Comparison of ENCODE assay signal across 22 cellular contexts in the genomic region with DNA sequence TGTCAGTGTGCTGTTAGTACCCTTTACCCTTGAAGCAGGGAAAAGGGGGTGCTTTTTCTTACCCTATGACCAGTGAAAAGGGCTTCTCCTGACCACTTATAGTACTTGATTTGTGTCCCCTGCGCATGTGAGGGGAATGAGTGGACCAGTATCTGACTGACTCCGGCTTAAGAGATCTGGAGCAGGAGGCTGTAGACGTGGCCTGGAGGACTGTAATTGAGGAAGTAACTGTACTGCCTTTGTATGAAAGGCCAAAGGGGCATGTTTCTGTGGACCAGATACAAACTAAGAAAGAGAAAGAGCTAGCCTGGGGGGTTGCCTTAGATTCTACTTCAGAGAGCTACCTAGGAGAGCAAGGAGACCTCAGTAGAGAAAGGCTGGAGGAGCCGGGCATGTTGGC.
DNase-seq lines count a peak whose midpoint lies in the region; ATAC-seq, FAIRE-seq and TF ChIP-seq lines count a peak whose summit lies in the region.
"Had no signal": no experiment of that assay in that cellular context is flagged by ENCODE, and none has a peak within 500 bp of the region (broad histone marks: within the 10 kb centered on the region; RNA-seq: fewer than 3 reads in every experiment).

No MANE protein-coding gene starts in this region.

- H3K27me3 ChIP-seq in Caco-2 (replicated peaks; ENCODE audit: control insufficient read depth, insufficient read depth, low read length), result no peaks in the 10 kb centered on the region
- no peaks in the 10 kb centered on the region for H3K27me3 ChIP-seq in K562 (ENCODE audit: control insufficient read depth in 2 of 2, insufficient read depth in 2 of 2, low read length in 2 of 2)
- H3K27me3 ChIP-seq in neural progenitor cell, result no peaks in the 10 kb centered on the region
- H3K27me3 ChIP-seq: brain microvascular endothelial cell, SJCRH30, vagina had no signal

- H3K36me3 Mint-ChIP-seq in Caco-2 (ENCODE audit: insufficient read depth, unreplicated experiment), result no peaks in the 10 kb centered on the region
- H3K36me3 Mint-ChIP-seq in neural progenitor cell, result no peaks in the 10 kb centered on the region
- H3K36me3 Mint-ChIP-seq: activated naive CD8-positive, alpha-beta T cell treated with anti-CD3 and anti-CD28 coated beads, Interleukin-2, amount 10 ng/mL, durations not matched to agents 7 days and 5 days had no signal

- TF ChIP-seq RAD21 in K562 (CRISPR knock-in tag; conservative IDR thresholded peaks at IDR 0.05 in 1 of 2, IDR thresholded peaks at IDR 0.05 in 1 of 2), result no peak

- BruUV-seq in Caco-2 (replicated peaks; lab: Mats Ljungman, UMichigan) (no TSS peak), K562 (replicated peaks; lab: Mats Ljungman, UMichigan) (no TSS peak)

- H3K4me3 Mint-ChIP-seq in Caco-2 (ENCODE audit: unreplicated experiment) (no peak overlapping the region), neural progenitor cell (no peak overlapping the region)
- H3K4me3 Mint-ChIP-seq: activated naive CD8-positive, alpha-beta T cell treated with anti-CD3 and anti-CD28 coated beads, Interleukin-2, amount 10 ng/mL, durations not matched to agents 7 days and 5 days; CD4-positive, alpha-beta T cell; naive thymus-derived CD4-positive, alpha-beta T cell had no signal

- in situ Hi-C loops in K562 (cut with MboI), result no loop called here
- in situ Hi-C loops in G401 (cut with HindIII; ENCODE audit: low sequenced_read_pairs), result no loop called here

- peak overlapping the region; percentile 67; the same call in 2 of the 3 replicates for H3K27ac ChIP-seq in K562 (ENCODE audit: extremely low read depth, low read depth, low read length)
- no peak overlapping the region for H3K27ac ChIP-seq in neural progenitor cell
- H3K27ac ChIP-seq: brain microvascular endothelial cell, HL-60, SJCRH30, vagina had no signal

- POLR2A ChIA-PET in Caco-2 (lab: Charles Lee), result no interaction called here
- POLR2A ChIA-PET in K562 (lab: Yijun Ruan, JAX), result no interaction called here

- CTCF ChIA-PET in Caco-2 (lab: Charles Lee) (no interaction called here), K562 (lab: Yijun Ruan, JAX; ENCODE audit: low intra/inter-chr PET ratio) (no interaction called here)

- intact Hi-C loops in Caco-2 (cut with micrococcal nuclease; ENCODE audit: unreplicated experiment), result loop anchor here (2.0 kb wide), 1 partner anchor 72 kb away; no protein-coding TSS in a partner anchor
- intact Hi-C loops in K562 (cut with micrococcal nuclease), result no loop called here

- no peaks in the 10 kb centered on the region for H3K27me3 Mint-ChIP-seq in Caco-2 (ENCODE audit: insufficient read depth, unreplicated experiment)
- peaks cover 9% of the 10 kb centered on the region for H3K27me3 Mint-ChIP-seq in neural progenitor cell (ENCODE audit: insufficient read depth, low read depth)
- H3K27me3 Mint-ChIP-seq: activated naive CD8-positive, alpha-beta T cell treated with anti-CD3 and anti-CD28 coated beads, Interleukin-2, amount 10 ng/mL, durations not matched to agents 7 days and 5 days; CD4-positive, alpha-beta T cell; naive thymus-derived CD4-positive, alpha-beta T cell had no signal

- H3K9me3 ChIP-seq in Caco-2 (no peaks in the 10 kb centered on the region), K562 (replicated peaks; ENCODE audit: control insufficient read depth, insufficient read depth, low read depth, low read length) (no peaks in the 10 kb centered on the region), neural progenitor cell (ENCODE audit: low read depth) (no peaks in the 10 kb centered on the region)
- H3K9me3 ChIP-seq: SJCRH30, vagina had no signal

- peaks cover 46% of the 10 kb centered on the region for H3K4me1 ChIP-seq in Caco-2
- peaks cover 0 to 19% of the 10 kb centered on the region in 2 experiments; a peak in 4 of 5 replicates for H3K4me1 ChIP-seq in K562 (replicated peaks in 1 of 2; ENCODE audit: control insufficient read depth in 2 of 2, insufficient read depth in 2 of 2, low read length in 2 of 2)
- peaks cover 8% of the 10 kb centered on the region for H3K4me1 ChIP-seq in neural progenitor cell

- H3K9me1 ChIP-seq in K562 (ENCODE audit: control insufficient read depth, insufficient read depth, low read length), result no peaks in the 10 kb centered on the region

- FAIRE-seq in K562 (lab: Jason Lieb, UNC), result no peak
- FAIRE-seq: colon, keratinocyte had no signal

- peak; percentile 37 for ATAC-seq in K562
- ATAC-seq: naive thymus-derived CD4-positive, alpha-beta T cell had no signal

- TF ChIP-seq CTCF in Caco-2 (IDR thresholded peaks at IDR 0.05; ENCODE audit: insufficient read depth in 1 of 2, low read depth in 1 of 2, low read length in 1 of 2, severe bottlenecking in 1 of 2, unreplicated experiment in 1 of 2), result no peak
- no peak for TF ChIP-seq CTCF in K562 (IDR thresholded peaks at IDR 0.05 in 2 of 3, conservative IDR thresholded peaks at IDR 0.05 in 1 of 3; ENCODE audit: insufficient read depth in 2 of 3, low read depth in 1 of 3, low read length in 3 of 3)
- no peak for TF ChIP-seq CTCF in neural progenitor cell (IDR thresholded peaks at IDR 0.05)

- H3K36me3 ChIP-seq in Caco-2 (ENCODE audit: control insufficient read depth, insufficient read depth, low read length), result no peaks in the 10 kb centered on the region
- no peaks in the 10 kb centered on the region for H3K36me3 ChIP-seq in K562 (ENCODE audit: control insufficient read depth, insufficient read depth, low read length)
- H3K36me3 ChIP-seq in neural progenitor cell, result no peaks in the 10 kb centered on the region
- H3K36me3 ChIP-seq: brain microvascular endothelial cell, SJCRH30, vagina had no signal

- H3K4me1 Mint-ChIP-seq in Caco-2 (ENCODE audit: low read depth, unreplicated experiment) (peaks cover 21% of the 10 kb centered on the region), neural progenitor cell (peaks cover 33% of the 10 kb centered on the region)

- no peaks in the 10 kb centered on the region for H4K20me1 ChIP-seq in K562 (replicated peaks; ENCODE audit: control insufficient read depth, insufficient read depth, low read length)
- no peaks in the 10 kb centered on the region for H4K20me1 ChIP-seq in neural progenitor cell (ENCODE audit: low read depth)

- no peak for TF ChIP-seq EP300 in K562 (IDR thresholded peaks at IDR 0.05; ENCODE audit: low read length)

- H3F3A ChIP-seq in neural progenitor cell (ENCODE audit: low read depth), result no peaks in the 10 kb centered on the region

- no peak for TF ChIP-seq POLR2A in K562 (conservative IDR thresholded peaks at IDR 0.05)

- H3K27ac Mint-ChIP-seq in Caco-2 (ENCODE audit: unreplicated experiment), result peak overlapping the region; percentile 55
- peak overlapping the region; percentile 92 for H3K27ac Mint-ChIP-seq in neural progenitor cell
- H3K27ac Mint-ChIP-seq: activated naive CD8-positive, alpha-beta T cell treated with anti-CD3 and anti-CD28 coated beads, Interleukin-2, amount 10 ng/mL, durations not matched to agents 7 days and 5 days; activated T-helper 2 cell treated with anti-CD3 and anti-CD28 coated beads, Interferon-gamma antibody, Interleukin-2, Interleukin-4, amounts not matched to agents 10 μg/mL and 5 μg/mL and 100 μg/mL, durations not matched to agents 14 hours and 24 hours and 36 hours; CD4-positive, alpha-beta T cell; naive thymus-derived CD4-positive, alpha-beta T cell had no signal

- WGBS in K562 (ENCODE audit: insufficient coverage, low coverage, missing lambda C conversion rate), result 35% methylated on average over 4 of the region's 4 CpGs

- H2AFZ ChIP-seq in K562 (ENCODE audit: low read depth, low read length), result peak overlapping the region; percentile 93
- H2AFZ ChIP-seq in neural progenitor cell (replicated peaks), result no peak overlapping the region

- no peak for DNase-seq in Caco-2
- DNase-seq in NOMO-1 treated with DMSO at 0.1 percent for 48 hours (lab: John Stamatoyannopoulos, UW; ENCODE audit: unreplicated experiment), result peak; percentile 29
- DNase-seq in K562 (ENCODE audit: extremely low read depth in 1 of 4, low spot score in 3 of 4), result peak in 2 of 4 experiments; percentile 28 to 48
- no peak for DNase-seq in neural progenitor cell (ENCODE audit: low spot score)
- DNase-seq in G401 (ENCODE audit: low spot score), result no peak
- DNase-seq in NCI-H1436 (lab: John Stamatoyannopoulos, UW), result no peak
- no peak for DNase-seq in globus pallidus (ENCODE audit: low spot score)
- no peak for DNase-seq in activated T-cell treated with anti-CD3 and anti-CD28 coated beads for 4 hours
- DNase-seq: activated CD4-positive, CD25-positive, alpha-beta regulatory T cell treated with anti-CD3 and anti-CD28 coated beads, Interleukin-2, amount 50 U/mL, for 72 hours; activated naive CD8-positive, alpha-beta T cell treated with anti-CD3 and anti-CD28 coated beads, Interleukin-2, amount 10 ng/mL, durations not matched to agents 7 days and 5 days; brain microvascular endothelial cell; CD4-positive, alpha-beta T cell; hippocampal formation; MM.1S; naive thymus-derived CD4-positive, alpha-beta T cell; NCI-H2029 had no signal

- H3K9ac ChIP-seq in K562 (ENCODE audit: insufficient read depth in 1 of 2, low read depth in 2 of 2, low read length in 2 of 2), result peak overlapping the region in 1 of 2 experiments; percentile 76; a peak in 1 of 4 replicates
- H3K9ac ChIP-seq in neural progenitor cell, result no peak overlapping the region

- H3K9me3 Mint-ChIP-seq in Caco-2 (ENCODE audit: unreplicated experiment) (no peaks in the 10 kb centered on the region), neural progenitor cell (peaks cover 3% of the 10 kb centered on the region)
- H3K9me3 Mint-ChIP-seq: activated T-helper 2 cell treated with anti-CD3 and anti-CD28 coated beads, Interferon-gamma antibody, Interleukin-2, Interleukin-4, amounts not matched to agents 10 μg/mL and 5 μg/mL and 100 μg/mL, durations not matched to agents 14 hours and 24 hours and 36 hours; CD4-positive, alpha-beta T cell had no signal

- H3K4me2 ChIP-seq in K562 (ENCODE audit: insufficient read depth, low read length), result no peak overlapping the region; the same call in 1 of the 2 replicates
- H3K4me2 ChIP-seq in neural progenitor cell, result no peak overlapping the region

- H3K79me2 ChIP-seq in K562 (ENCODE audit: control insufficient read depth, insufficient read depth, low read length) (no peaks in the 10 kb centered on the region), neural progenitor cell (ENCODE audit: low read depth) (no peaks in the 10 kb centered on the region)

- H3K4me3 ChIP-seq in Caco-2 (ENCODE audit: low read depth, low read length), result no peak overlapping the region
- H3K4me3 ChIP-seq in K562, result no peak overlapping the region
- H3K4me3 ChIP-seq in neural progenitor cell, result no peak overlapping the region
- H3K4me3 ChIP-seq: SJCRH30, vagina had no signal

TF ChIP-seq in K562, 482 proteins besides CTCF, POLR2A, EP300 and RAD21 (continues in another document):
- no peak for TF ChIP-seq TEAD2 (tag; IDR thresholded peaks at IDR 0.05)
- TF ChIP-seq L3MBTL2 (IDR thresholded peaks at IDR 0.05), result peak; percentile 33; the same call in 1 of the 2 replicates
